Comparison of ENCODE assay signal across 17 cellular contexts in the genomic region with DNA sequence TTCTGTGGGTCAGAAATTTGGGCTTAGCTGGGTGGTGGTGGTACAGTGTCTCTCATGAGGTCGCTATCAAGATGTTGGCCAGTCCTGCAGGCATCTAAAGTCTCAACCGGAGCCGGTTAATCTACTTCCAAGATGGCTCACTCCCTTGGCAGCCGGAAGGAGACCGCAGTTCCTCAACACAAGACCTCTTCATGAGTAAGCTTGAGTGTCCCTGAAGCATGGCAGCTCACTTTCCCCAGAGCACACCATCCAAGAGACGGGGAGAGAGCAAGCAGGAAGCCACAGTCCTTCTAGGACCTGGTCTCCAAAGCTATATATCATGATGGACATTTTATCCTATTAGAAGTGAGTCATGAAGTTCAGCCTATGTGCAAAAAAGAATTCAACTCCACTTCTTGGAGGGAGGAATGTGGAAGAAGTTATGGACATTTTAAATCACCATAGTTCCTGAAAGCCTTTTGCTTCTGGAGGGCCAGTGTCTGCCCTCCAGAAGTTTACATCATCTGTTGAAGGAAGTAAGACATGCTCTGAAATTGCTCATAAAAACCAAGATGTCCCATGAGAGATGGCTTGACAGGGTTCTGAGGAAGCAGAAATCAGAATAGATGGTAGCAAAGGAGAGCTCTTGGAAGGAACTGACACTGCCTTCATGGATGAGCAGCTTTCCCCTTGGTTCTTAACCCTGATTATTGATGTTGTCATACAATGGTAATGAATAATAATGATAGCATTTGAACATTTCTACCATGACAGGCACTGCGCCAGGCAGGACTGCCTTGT.
A peak's percentile ranks its signal among the peaks of the same experiment; 100 is the strongest.
DNase-seq lines count a peak whose midpoint lies in the region; ATAC-seq and TF ChIP-seq lines count a peak whose summit lies in the region.
"Had no signal": no experiment of that assay in that cellular context is flagged by ENCODE, and none has a peak within 500 bp of the region (broad histone marks: within the 10 kb centered on the region; RNA-seq: fewer than 3 reads in every experiment).

No MANE protein-coding gene starts in this region.

- H3K27me3 Mint-ChIP-seq in memory B cell = no peaks in the 10 kb centered on the region
- H3K27me3 Mint-ChIP-seq: naive thymus-derived CD4-positive, alpha-beta T cell; stimulated activated naive CD8-positive, alpha-beta T cell treated with anti-CD3 and anti-CD28 coated beads, Interleukin-15, amount 100 ng/mL, for 72 hours had no signal

- DNase-seq in AG10803 (ENCODE audit: low read depth) (peak; percentile 87), amniotic epithelial cell (ENCODE audit: low read depth) (peak; percentile 89), memory B cell (ENCODE audit: low spot score in 2 of 2) (no peak), amniotic stem cell (lab: John Stamatoyannopoulos, UW) (no peak), middle frontal gyrus (ENCODE audit: extremely low spot score, low spot score) (no peak), NCI-H510A (lab: John Stamatoyannopoulos, UW) (no peak)
- no peak for DNase-seq in activated CD8-positive, alpha-beta memory T cell treated with anti-CD3 and anti-CD28 coated beads for 24 hours
- DNase-seq: activated effector memory CD4-positive, alpha-beta T cell treated with anti-CD3 and anti-CD28 coated beads, Interleukin-2, amount 50 U/mL, for 16 hours; anterior cingulate cortex; glutamatergic neuron; NCI-H1092; NCI-H774; stimulated activated CD4-positive, alpha-beta T cell treated with anti-CD3 and anti-CD28 coated beads, Interleukin-15, amount 100 ng/mL, for 24 hours; stimulated activated naive CD8-positive, alpha-beta T cell treated with anti-CD3 and anti-CD28 coated beads, Interleukin-15, amount 100 ng/mL, for 72 hours had no signal

- H3K4me3 ChIP-seq in AG10803 (ENCODE audit: low read length) = no peak overlapping the region
- H3K4me3 ChIP-seq: lung had no signal

- H3K27ac Mint-ChIP-seq in memory B cell = peak overlapping the region; percentile 1
- H3K27ac Mint-ChIP-seq: stimulated activated naive CD8-positive, alpha-beta T cell treated with anti-CD3 and anti-CD28 coated beads, Interleukin-15, amount 100 ng/mL, for 72 hours had no signal

- no peak for TF ChIP-seq CTCF in AG10803 (conservative IDR thresholded peaks at IDR 0.05; ENCODE audit: low read length)

- H3K9me3 Mint-ChIP-seq in memory B cell = peaks cover 2% of the 10 kb centered on the region
- H3K9me3 Mint-ChIP-seq: stimulated activated naive CD8-positive, alpha-beta T cell treated with anti-CD3 and anti-CD28 coated beads, Interleukin-15, amount 100 ng/mL, for 72 hours had no signal

- ATAC-seq in HG03378 (IDR thresholded peaks at IDR 0.05; ENCODE audit: unreplicated experiment) (peak; percentile 31), memory B cell (ENCODE audit: low read depth) (no peak)
- ATAC-seq: naive thymus-derived CD4-positive, alpha-beta T cell; stimulated activated naive CD8-positive, alpha-beta T cell treated with anti-CD3 and anti-CD28 coated beads, Interleukin-15, amount 100 ng/mL, for 72 hours had no signal

- H3K4me3 Mint-ChIP-seq in memory B cell = no peak overlapping the region
- H3K4me3 Mint-ChIP-seq: stimulated activated naive CD8-positive, alpha-beta T cell treated with anti-CD3 and anti-CD28 coated beads, Interleukin-15, amount 100 ng/mL, for 72 hours had no signal

- H3K4me1 Mint-ChIP-seq in memory B cell = peaks cover 28% of the 10 kb centered on the region

- H3K36me3 Mint-ChIP-seq in memory B cell = peaks cover 31% of the 10 kb centered on the region

Comparison
In these comparisons a context has a peak if more than half of its experiments do, and no peak if none do; other contexts are left out.
1. DNase-seq: peak in AG10803 (single experiment) and amniotic epithelial cell (single experiment); none in memory B cell (0 of 2), amniotic stem cell (single experiment), middle frontal gyrus (single experiment), NCI-H510A (single experiment) and activated CD8-positive, alpha-beta memory T cell treated with anti-CD3 and anti-CD28 coated beads for 24 hours (single experiment).